Comparison of ENCODE assay signal across 10 cellular contexts in genomic region chr1:212595229-212595628, GRCh38.
DNase-seq lines count a peak whose midpoint lies in the region; ATAC-seq and TF ChIP-seq lines count a peak whose summit lies in the region.
"Had no signal": no experiment of that assay in that cellular context is flagged by ENCODE, and none has a peak within 500 bp of the region (broad histone marks: within the 10 kb centered on the region; RNA-seq: fewer than 3 reads in every experiment).

No MANE protein-coding gene starts in this region.

- H3K9me3 ChIP-seq in DND-41 (ENCODE audit: insufficient read depth, low read length, severe bottlenecking) (no peaks in the 10 kb centered on the region), KOPT-K1 (ENCODE audit: insufficient read depth, low read length, poor library complexity, severe bottlenecking) (no peaks in the 10 kb centered on the region), muscle layer of duodenum (ENCODE audit: control insufficient read depth in 1 of 2, low read length in 2 of 2) (no peaks in the 10 kb centered on the region)
- H3K9me3 ChIP-seq: heart right ventricle had no signal

- peak overlapping the region; percentile 67 for H3K4me2 ChIP-seq in DND-41 (ENCODE audit: insufficient read depth, low read length)

- no peaks in the 10 kb centered on the region for H3K9me3 Mint-ChIP-seq in activated naive CD8-positive, alpha-beta T cell treated with anti-CD3 and anti-CD28 coated beads, Interleukin-2, amount 50 U/mL, for 24 hours
- H3K9me3 Mint-ChIP-seq: T-cell had no signal

- ATAC-seq in DND-41 (ENCODE audit: insufficient read depth, low read depth) (no peak), GM19455 (IDR thresholded peaks at IDR 0.05; ENCODE audit: unreplicated experiment) (no peak)
- ATAC-seq in activated naive CD8-positive, alpha-beta T cell treated with anti-CD3 and anti-CD28 coated beads, Interleukin-2, amount 50 U/mL, for 24 hours: no peak

- no peaks in the 10 kb centered on the region for H3K79me2 ChIP-seq in DND-41 (ENCODE audit: insufficient read depth, low read length)

- H3K27ac ChIP-seq in DND-41 (ENCODE audit: low read length) (peak overlapping the region; percentile 61; the same call in 1 of the 2 replicates), KOPT-K1 (ENCODE audit: low read depth, low read length, poor library complexity, severe bottlenecking) (peak overlapping the region; percentile 11), muscle layer of duodenum (ENCODE audit: low read length) (peak overlapping the region; percentile 61)

- 0 out of 2 replicates have a peak overlapping the region, but pooled peaks have one; percentile 32 for H3K9ac ChIP-seq in DND-41 (ENCODE audit: low read depth, low read length)

- TF ChIP-seq CTCF in DND-41 (IDR thresholded peaks at IDR 0.05; ENCODE audit: borderline replicate concordance, extremely low read depth, low read length, poor library complexity, severe bottlenecking): no peak

- peak overlapping the region; percentile 48 for H2AFZ ChIP-seq in DND-41 (ENCODE audit: low read depth, low read length)

- H3K4me1 Mint-ChIP-seq in activated naive CD8-positive, alpha-beta T cell treated with anti-CD3 and anti-CD28 coated beads, Interleukin-2, amount 50 U/mL, for 24 hours: peaks cover 28% of the 10 kb centered on the region

- H3K4me1 ChIP-seq in DND-41 (ENCODE audit: insufficient read depth, low read length): peaks cover 26% of the 10 kb centered on the region
- peaks cover 0 to 3% of the 10 kb centered on the region in 2 donors for H3K4me1 ChIP-seq in muscle layer of duodenum (ENCODE audit: control insufficient read depth in 1 of 2, insufficient read depth in 2 of 2, low read length in 2 of 2)

- no peaks in the 10 kb centered on the region for H4K20me1 ChIP-seq in DND-41 (ENCODE audit: insufficient read depth, low read length)

- peak overlapping the region in 1 of 2 experiments; percentile 53; a peak in 2 of 4 replicates for H3K4me3 ChIP-seq in DND-41 (ENCODE audit: low read depth in 1 of 2, low read length in 2 of 2)
- no peak overlapping the region for H3K4me3 ChIP-seq in muscle layer of duodenum (ENCODE audit: low read depth in 1 of 2, low read length in 2 of 2)
- H3K4me3 ChIP-seq: heart right ventricle had no signal

- H3K36me3 ChIP-seq in DND-41 (ENCODE audit: insufficient read depth, low read length): no peaks in the 10 kb centered on the region
- no peaks in the 10 kb centered on the region for H3K36me3 ChIP-seq in KOPT-K1 (ENCODE audit: insufficient read depth, low read length)
- no peaks in the 10 kb centered on the region for H3K36me3 ChIP-seq in muscle layer of duodenum (ENCODE audit: control insufficient read depth in 1 of 2, insufficient read depth in 2 of 2, low read length in 2 of 2)
- H3K36me3 ChIP-seq: heart right ventricle had no signal

- H3K4me3 Mint-ChIP-seq in activated naive CD8-positive, alpha-beta T cell treated with anti-CD3 and anti-CD28 coated beads, Interleukin-2, amount 50 U/mL, for 24 hours: no peak overlapping the region

- peak overlapping the region; percentile 93 for H3K27ac Mint-ChIP-seq in activated naive CD8-positive, alpha-beta T cell treated with anti-CD3 and anti-CD28 coated beads, Interleukin-2, amount 50 U/mL, for 24 hours

- H3K27me3 ChIP-seq in DND-41 (ENCODE audit: insufficient read depth, low read length, poor library complexity) (peaks cover 15% of the 10 kb centered on the region), muscle layer of duodenum (ENCODE audit: low read depth, low read length) (no peaks in the 10 kb centered on the region)

- H3K36me3 Mint-ChIP-seq in activated naive CD8-positive, alpha-beta T cell treated with anti-CD3 and anti-CD28 coated beads, Interleukin-2, amount 50 U/mL, for 24 hours (ENCODE audit: low read depth): no peaks in the 10 kb centered on the region
- H3K36me3 Mint-ChIP-seq: T-cell had no signal

- H3K27me3 Mint-ChIP-seq in activated naive CD8-positive, alpha-beta T cell treated with anti-CD3 and anti-CD28 coated beads, Interleukin-2, amount 50 U/mL, for 24 hours: peaks cover 6% of the 10 kb centered on the region

- DNase-seq in DND-41 (no peak), anterior cingulate cortex (lab: John Stamatoyannopoulos, UW) (no peak), NCI-H2196 (lab: John Stamatoyannopoulos, UW; ENCODE audit: unreplicated experiment) (no peak)
- DNase-seq in activated naive CD8-positive, alpha-beta T cell treated with anti-CD3 and anti-CD28 coated beads, Interleukin-2, amount 50 U/mL, for 24 hours: no peak
- DNase-seq: heart right ventricle, NCI-H1092 treated with DMSO at 0.1 percent for 48 hours had no signal

Comparison
In these comparisons a context has a peak if more than half of its experiments do, and no peak if none do; other contexts are left out.
1. H3K27ac ChIP-seq: peak in every context shown above with its lines; median percentile 61 in DND-41; 61 in muscle layer of duodenum; 11 in KOPT-K1.